ENCODE assay signal across 28 cellular contexts in genomic region chr19:44131955-44132354, GRCh38.
"Had no signal": no experiment of that assay in that cellular context is flagged by ENCODE, and none has a peak within 500 bp of the region (broad histone marks: within the 10 kb centered on the region; RNA-seq: fewer than 3 reads in every experiment).

No MANE protein-coding gene starts in this region.

- H3K4me1 ChIP-seq: neural progenitor cell, parathyroid adenoma, psoas muscle, spleen, thyroid gland, tibial nerve, upper lobe of left lung, uterus had no signal

- DNase-seq: naive thymus-derived CD4-positive, alpha-beta T cell; natural killer cell; occipital lobe; ovary; posterior cingulate gyrus; psoas muscle; right cardiac atrium; spleen; stimulated activated CD4-positive, alpha-beta T cell treated with anti-CD3 and anti-CD28 coated beads, Interleukin-12 subunit alpha, Interleukin-12 subunit beta, amount 100 ng/mL, for 4 hours; stimulated activated CD4-positive, alpha-beta T cell treated with anti-CD3 and anti-CD28 coated beads, Interleukin-1b, Interleukin-23, amount 100 ng/mL, for 48 hours; stimulated activated CD4-positive, alpha-beta T cell treated with anti-CD3 and anti-CD28 coated beads, Interleukin-4, amount 100 ng/mL, for 1 hour; stimulated activated CD4-positive, alpha-beta T cell treated with anti-CD3 and anti-CD28 coated beads, Interleukin-4, amount 100 ng/mL, for 4 hours; stimulated activated CD8-positive, alpha-beta memory T cell treated with anti-CD3 and anti-CD28 coated beads, Interleukin-4, amount 100 ng/mL, for 48 hours; stimulated activated naive CD4-positive, alpha-beta T cell; stimulated activated naive CD8-positive, alpha-beta T cell treated with anti-CD3 and anti-CD28 coated beads, Interleukin-15, amount 100 ng/mL, for 72 hours; stimulated activated naive CD8-positive, alpha-beta T cell treated with anti-CD3 and anti-CD28 coated beads, Interleukin-15, Interleukin-2, amounts not matched to agents 100 U/mL and 50 U/mL, for 24 hours; thyroid gland; trophoblast cell; upper lobe of left lung; uterus had no signal

- H3K27ac ChIP-seq: neural progenitor cell, ovary, parathyroid adenoma, psoas muscle, skin epidermis, spleen, thoracic aorta, thyroid gland, tibial nerve, upper lobe of left lung, uterus had no signal

- H3K4me3 ChIP-seq: neural progenitor cell, ovary, psoas muscle, skin epidermis, smooth muscle cell, spleen, thoracic aorta, thyroid gland, tibial nerve, upper lobe of left lung, uterus had no signal

- ATAC-seq: naive thymus-derived CD4-positive, alpha-beta T cell; natural killer cell; psoas muscle; right cardiac atrium; sciatic nerve; stimulated activated memory B cell treated with anti-CD40 and anti-IgM and Interleukin-4, amounts not matched to agents 10 μg/mL and 1 μg/mL and 100 μg/mL, for 72 hours; stimulated activated naive CD8-positive, alpha-beta T cell treated with anti-CD3 and anti-CD28 coated beads, Interleukin-15, amount 100 ng/mL, for 72 hours; stimulated activated naive CD8-positive, alpha-beta T cell treated with anti-CD3 and anti-CD28 coated beads, Interleukin-15, Interleukin-2, amounts not matched to agents 100 U/mL and 50 U/mL, for 24 hours had no signal

- H3K36me3 ChIP-seq: ovary, uterus had no signal

- H3K27me3 ChIP-seq: neural progenitor cell, ovary, spleen, thyroid gland, tibial nerve, upper lobe of left lung, uterus had no signal

- H3K9ac ChIP-seq: neural progenitor cell, parathyroid adenoma had no signal
